Comparison of ENCODE assay signal across 1 cellular context in the genomic region with DNA sequence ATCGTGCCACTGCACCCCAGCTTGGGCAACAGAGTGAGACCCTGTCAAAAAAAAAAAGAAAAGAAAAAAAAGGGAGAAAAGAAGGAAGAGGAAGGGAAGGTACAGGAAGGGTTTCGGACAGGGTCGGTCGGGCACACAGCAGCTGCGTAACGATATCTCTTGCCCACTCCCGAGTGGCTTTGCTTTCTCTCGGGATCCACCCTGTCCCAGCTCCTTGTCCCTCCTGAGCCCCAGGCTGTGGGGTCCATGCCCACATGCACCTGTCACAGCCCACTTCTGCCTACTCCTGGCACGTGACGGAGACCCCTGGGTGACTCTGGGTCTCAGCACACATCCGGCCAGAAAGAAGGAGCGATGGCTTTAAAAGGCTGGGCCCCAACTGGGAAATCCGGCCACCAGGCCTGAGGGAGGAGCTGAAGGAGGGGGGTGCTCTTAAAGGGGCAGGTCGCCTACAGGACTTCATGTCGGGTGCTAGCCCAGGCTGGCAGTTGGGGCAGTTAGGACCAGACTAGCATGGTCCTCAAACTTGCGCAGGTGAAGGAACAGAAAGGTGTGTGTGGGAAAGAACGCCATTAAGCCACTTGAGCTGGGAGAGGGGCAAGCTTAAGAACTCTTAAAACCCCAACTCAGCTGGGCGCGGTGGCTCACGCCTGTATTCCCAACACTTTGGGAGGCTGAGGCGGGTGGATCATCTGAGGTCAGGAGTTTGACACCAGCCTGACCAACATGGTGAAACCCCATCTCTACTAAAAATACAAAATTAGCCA.
TF ChIP-seq lines count a peak whose summit lies in the region.

A gene with protein sequence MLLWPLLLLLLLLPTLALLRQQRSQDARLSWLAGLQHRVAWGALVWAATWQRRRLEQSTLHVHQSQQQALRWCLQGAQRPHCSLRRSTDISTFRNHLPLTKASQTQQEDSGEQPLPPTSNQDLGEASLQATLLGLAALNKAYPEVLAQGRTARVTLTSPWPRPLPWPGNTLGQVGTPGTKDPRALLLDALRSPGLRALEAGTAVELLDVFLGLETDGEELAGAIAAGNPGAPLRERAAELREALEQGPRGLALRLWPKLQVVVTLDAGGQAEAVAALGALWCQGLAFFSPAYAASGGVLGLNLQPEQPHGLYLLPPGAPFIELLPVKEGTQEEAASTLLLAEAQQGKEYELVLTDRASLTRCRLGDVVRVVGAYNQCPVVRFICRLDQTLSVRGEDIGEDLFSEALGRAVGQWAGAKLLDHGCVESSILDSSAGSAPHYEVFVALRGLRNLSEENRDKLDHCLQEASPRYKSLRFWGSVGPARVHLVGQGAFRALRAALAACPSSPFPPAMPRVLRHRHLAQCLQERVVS (minus strand): TSS at position 362 of the 767 bp plus-strand sequence. CDS start 913 bp downstream, outside the sequence.

TF ChIP-seq in K562, 482 proteins besides CTCF, POLR2A, EP300 and RAD21 (continued from another document and continues in another):
- TF ChIP-seq GMEB1 (CRISPR knock-in tag; IDR thresholded peaks at IDR 0.05) (no peak), ZNF232 (CRISPR knock-in tag; IDR thresholded peaks at IDR 0.05) (no peak), SIN3A (IDR thresholded peaks at IDR 0.05; ENCODE audit: borderline replicate concordance in 2 of 2, control insufficient read depth in 1 of 2, low read depth in 2 of 2, low read length in 2 of 2) (peak; percentile 29 to 72; a peak in 2 of 4 replicates), SP1 (CRISPR knock-in tag; IDR thresholded peaks at IDR 0.05) (peak; percentile 98), SMC3 (conservative IDR thresholded peaks at IDR 0.05; ENCODE audit: insufficient read depth, low read depth, low read length) (no peak), ATF1 (CRISPR knock-in tag; IDR thresholded peaks at IDR 0.05) (no peak), ATF1 (tag; IDR thresholded peaks at IDR 0.05) (peak; percentile 25; the same call in 1 of the 2 replicates), MECOM (CRISPR knock-in tag; IDR thresholded peaks at IDR 0.05) (no peak), HSF4 (CRISPR knock-in tag; IDR thresholded peaks at IDR 0.05; ENCODE audit: borderline replicate concordance) (no peak), THRAP3 (IDR thresholded peaks at IDR 0.05; ENCODE audit: borderline replicate concordance) (no peak), SREBF1 (IDR thresholded peaks at IDR 0.05; ENCODE audit: borderline replicate concordance, low read depth, low read length) (0 out of 2 replicates have a peak, but pooled peaks have one; percentile 38), JUND (IDR thresholded peaks at IDR 0.05; ENCODE audit: borderline replicate concordance, low read depth, low read length) (peak; percentile 64), JUND (tag; IDR thresholded peaks at IDR 0.05; ENCODE audit: borderline replicate concordance, low read depth, low read length) (no peak), ARID2 (IDR thresholded peaks at IDR 0.05) (no peak), TAF1 (IDR thresholded peaks at IDR 0.05; ENCODE audit: control insufficient read depth, extremely low read depth, insufficient read depth, low read length, severe bottlenecking) (peak; percentile 38), PRMT5 (CRISPR knock-in tag; IDR thresholded peaks at IDR 0.05) (no peak), TRIM24 (IDR thresholded peaks at IDR 0.05) (0 out of 4 replicates have a peak, but pooled peaks of 1 of the 2 experiments have one; percentile 11), MYC (IDR thresholded peaks at IDR 0.05; ENCODE audit: low read depth, low read length) (peak; percentile 60; the same call in 1 of the 2 replicates), MYC (CRISPR knock-in tag; IDR thresholded peaks at IDR 0.05; ENCODE audit: borderline replicate concordance, low read depth) (no peak), USF1 (CRISPR knock-in tag; IDR thresholded peaks at IDR 0.05) (peak; percentile 31; the same call in 1 of the 2 replicates), NCOR1 (IDR thresholded peaks at IDR 0.05) (no peak), MXI1 (IDR thresholded peaks at IDR 0.05; ENCODE audit: low read depth, low read length) (no peak), PCBP2 (IDR thresholded peaks at IDR 0.05; ENCODE audit: low read depth, low read length, poor library complexity, severe bottlenecking) (no peak), ELF2 (CRISPR knock-in tag; IDR thresholded peaks at IDR 0.05) (peak; percentile 63; the same call in 1 of the 2 replicates), CHD4 (IDR thresholded peaks at IDR 0.05; ENCODE audit: insufficient read depth, insufficient replicate concordance, low read depth, low read length, poor library complexity, severe bottlenecking) (no peak), HOMEZ (CRISPR knock-in tag; IDR thresholded peaks at IDR 0.05) (no peak), NFATC3 (IDR thresholded peaks at IDR 0.05) (no peak), BRD9 (IDR thresholded peaks at IDR 0.05; ENCODE audit: low read depth, partially characterized antibody) (peak; percentile 37), POLR2G (IDR thresholded peaks at IDR 0.05; ENCODE audit: low read depth, low read length) (peak; percentile 72), POLR2H (tag; IDR thresholded peaks at IDR 0.05; ENCODE audit: low read depth) (no peak), RNF2 (IDR thresholded peaks at IDR 0.05) (peak; percentile 60), TEAD1 (CRISPR knock-in tag; IDR thresholded peaks at IDR 0.05) (no peak)
- TF ChIP-seq, protein P1, sequence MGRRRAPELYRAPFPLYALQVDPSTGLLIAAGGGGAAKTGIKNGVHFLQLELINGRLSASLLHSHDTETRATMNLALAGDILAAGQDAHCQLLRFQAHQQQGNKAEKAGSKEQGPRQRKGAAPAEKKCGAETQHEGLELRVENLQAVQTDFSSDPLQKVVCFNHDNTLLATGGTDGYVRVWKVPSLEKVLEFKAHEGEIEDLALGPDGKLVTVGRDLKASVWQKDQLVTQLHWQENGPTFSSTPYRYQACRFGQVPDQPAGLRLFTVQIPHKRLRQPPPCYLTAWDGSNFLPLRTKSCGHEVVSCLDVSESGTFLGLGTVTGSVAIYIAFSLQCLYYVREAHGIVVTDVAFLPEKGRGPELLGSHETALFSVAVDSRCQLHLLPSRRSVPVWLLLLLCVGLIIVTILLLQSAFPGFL (CRISPR knock-in tag; IDR thresholded peaks at IDR 0.05): no peak
- TF ChIP-seq, protein P2, sequence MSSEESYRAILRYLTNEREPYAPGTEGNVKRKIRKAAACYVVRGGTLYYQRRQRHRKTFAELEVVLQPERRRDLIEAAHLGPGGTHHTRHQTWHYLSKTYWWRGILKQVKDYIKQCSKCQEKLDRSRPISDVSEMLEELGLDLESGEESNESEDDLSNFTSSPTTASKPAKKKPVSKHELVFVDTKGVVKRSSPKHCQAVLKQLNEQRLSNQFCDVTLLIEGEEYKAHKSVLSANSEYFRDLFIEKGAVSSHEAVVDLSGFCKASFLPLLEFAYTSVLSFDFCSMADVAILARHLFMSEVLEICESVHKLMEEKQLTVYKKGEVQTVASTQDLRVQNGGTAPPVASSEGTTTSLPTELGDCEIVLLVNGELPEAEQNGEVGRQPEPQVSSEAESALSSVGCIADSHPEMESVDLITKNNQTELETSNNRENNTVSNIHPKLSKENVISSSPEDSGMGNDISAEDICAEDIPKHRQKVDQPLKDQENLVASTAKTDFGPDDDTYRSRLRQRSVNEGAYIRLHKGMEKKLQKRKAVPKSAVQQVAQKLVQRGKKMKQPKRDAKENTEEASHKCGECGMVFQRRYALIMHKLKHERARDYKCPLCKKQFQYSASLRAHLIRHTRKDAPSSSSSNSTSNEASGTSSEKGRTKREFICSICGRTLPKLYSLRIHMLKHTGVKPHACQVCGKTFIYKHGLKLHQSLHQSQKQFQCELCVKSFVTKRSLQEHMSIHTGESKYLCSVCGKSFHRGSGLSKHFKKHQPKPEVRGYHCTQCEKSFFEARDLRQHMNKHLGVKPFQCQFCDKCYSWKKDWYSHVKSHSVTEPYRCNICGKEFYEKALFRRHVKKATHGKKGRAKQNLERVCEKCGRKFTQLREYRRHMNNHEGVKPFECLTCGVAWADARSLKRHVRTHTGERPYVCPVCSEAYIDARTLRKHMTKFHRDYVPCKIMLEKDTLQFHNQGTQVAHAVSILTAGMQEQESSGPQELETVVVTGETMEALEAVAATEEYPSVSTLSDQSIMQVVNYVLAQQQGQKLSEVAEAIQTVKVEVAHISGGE (CRISPR knock-in tag; IDR thresholded peaks at IDR 0.05): peak in 1 of 3 experiments; percentile 86; a peak in 2 of 6 replicates
- TF ChIP-seq, protein P3, sequence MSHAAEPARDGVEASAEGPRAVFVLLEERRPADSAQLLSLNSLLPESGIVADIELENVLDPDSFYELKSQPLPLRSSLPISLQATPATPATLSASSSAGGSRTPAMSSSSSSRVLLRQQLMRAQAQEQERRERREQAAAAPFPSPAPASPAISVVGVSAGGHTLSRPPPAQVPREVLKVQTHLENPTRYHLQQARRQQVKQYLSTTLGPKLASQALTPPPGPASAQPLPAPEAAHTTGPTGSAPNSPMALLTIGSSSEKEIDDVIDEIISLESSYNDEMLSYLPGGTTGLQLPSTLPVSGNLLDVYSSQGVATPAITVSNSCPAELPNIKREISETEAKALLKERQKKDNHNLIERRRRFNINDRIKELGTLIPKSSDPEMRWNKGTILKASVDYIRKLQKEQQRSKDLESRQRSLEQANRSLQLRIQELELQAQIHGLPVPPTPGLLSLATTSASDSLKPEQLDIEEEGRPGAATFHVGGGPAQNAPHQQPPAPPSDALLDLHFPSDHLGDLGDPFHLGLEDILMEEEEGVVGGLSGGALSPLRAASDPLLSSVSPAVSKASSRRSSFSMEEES (CRISPR knock-in tag; IDR thresholded peaks at IDR 0.05): no peak
- TF ChIP-seq, protein P4, sequence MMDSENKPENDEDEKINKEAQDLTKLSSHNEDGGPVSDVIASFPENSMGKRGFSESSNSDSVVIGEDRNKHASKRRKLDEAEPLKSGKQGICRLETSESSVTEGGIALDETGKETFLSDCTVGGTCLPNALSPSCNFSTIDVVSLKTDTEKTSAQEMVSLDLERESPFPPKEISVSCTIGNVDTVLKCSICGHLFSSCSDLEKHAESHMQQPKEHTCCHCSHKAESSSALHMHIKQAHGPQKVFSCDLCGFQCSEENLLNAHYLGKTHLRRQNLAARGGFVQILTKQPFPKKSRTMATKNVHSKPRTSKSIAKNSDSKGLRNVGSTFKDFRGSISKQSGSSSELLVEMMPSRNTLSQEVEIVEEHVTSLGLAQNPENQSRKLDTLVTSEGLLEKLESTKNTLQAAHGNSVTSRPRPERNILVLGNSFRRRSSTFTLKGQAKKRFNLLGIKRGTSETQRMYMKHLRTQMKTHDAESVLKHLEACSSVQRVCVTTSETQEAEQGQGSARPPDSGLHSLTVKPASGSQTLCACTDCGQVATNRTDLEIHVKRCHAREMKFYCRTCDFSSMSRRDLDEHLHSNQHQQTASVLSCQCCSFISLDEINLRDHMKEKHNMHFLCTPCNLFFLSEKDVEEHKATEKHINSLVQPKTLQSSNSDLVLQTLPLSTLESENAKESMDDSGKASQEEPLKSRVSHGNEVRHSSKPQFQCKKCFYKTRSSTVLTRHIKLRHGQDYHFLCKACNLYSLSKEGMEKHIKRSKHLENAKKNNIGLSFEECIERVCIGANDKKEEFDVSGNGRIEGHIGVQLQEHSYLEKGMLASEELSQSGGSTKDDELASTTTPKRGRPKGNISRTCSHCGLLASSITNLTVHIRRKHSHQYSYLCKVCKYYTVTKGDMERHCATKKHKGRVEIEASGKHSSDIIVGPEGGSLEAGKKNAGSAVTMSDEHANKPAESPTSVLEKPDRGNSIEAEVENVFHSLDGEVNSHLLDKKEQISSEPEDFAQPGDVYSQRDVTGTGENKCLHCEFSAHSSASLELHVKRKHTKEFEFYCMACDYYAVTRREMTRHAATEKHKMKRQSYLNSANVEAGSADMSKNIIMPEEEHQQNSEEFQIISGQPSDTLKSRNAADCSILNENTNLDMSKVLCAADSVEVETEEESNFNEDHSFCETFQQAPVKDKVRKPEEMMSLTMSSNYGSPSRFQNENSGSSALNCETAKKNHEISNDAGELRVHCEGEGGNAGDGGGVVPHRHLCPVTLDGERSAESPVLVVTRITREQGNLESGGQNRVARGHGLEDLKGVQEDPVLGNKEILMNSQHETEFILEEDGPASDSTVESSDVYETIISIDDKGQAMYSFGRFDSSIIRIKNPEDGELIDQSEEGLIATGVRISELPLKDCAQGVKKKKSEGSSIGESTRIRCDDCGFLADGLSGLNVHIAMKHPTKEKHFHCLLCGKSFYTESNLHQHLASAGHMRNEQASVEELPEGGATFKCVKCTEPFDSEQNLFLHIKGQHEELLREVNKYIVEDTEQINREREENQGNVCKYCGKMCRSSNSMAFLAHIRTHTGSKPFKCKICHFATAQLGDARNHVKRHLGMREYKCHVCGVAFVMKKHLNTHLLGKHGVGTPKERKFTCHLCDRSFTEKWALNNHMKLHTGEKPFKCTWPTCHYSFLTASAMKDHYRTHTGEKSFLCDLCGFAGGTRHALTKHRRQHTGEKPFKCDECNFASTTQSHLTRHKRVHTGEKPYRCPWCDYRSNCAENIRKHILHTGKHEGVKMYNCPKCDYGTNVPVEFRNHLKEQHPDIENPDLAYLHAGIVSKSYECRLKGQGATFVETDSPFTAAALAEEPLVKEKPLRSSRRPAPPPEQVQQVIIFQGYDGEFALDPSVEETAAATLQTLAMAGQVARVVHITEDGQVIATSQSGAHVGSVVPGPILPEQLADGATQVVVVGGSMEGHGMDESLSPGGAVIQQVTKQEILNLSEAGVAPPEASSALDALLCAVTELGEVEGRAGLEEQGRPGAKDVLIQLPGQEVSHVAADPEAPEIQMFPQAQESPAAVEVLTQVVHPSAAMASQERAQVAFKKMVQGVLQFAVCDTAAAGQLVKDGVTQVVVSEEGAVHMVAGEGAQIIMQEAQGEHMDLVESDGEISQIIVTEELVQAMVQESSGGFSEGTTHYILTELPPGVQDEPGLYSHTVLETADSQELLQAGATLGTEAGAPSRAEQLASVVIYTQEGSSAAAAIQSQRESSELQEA (IDR thresholded peaks at IDR 0.05; ENCODE audit: low read depth): no peak; the same call in 1 of the 2 replicates
